ENCODE assay signal across 7 cellular contexts in the genomic region with DNA sequence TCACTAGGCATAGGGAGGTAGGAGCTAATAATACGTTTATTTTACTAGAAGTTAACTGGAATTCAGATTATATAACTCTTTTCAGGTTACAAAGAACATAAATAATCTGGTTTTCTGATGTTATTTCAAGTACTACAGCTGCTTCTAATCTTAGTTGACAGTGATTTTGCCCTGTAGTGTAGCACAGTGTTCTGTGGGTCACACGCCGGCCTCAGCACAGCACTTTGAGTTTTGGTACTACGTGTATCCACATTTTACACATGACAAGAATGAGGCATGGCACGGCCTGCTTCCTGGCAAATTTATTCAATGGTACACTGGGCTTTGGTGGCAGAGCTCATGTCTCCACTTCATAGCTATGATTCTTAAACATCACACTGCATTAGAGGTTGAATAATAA. TPM values are rescaled to one million over a fixed set of nuclear protein-coding genes. Genes with fewer than 3 reads are reported as not detected.
DNase-seq lines count a peak whose midpoint lies in the region; ATAC-seq and TF ChIP-seq lines count a peak whose summit lies in the region.

No MANE protein-coding gene starts in this region.

- TF ChIP-seq CTCF in HFF-Myc (IDR thresholded peaks at IDR 0.05; ENCODE audit: low read depth, low read length, missing control alignments) (no peak), ascending aorta (IDR thresholded peaks at IDR 0.05) (no peak), stomach (IDR thresholded peaks at IDR 0.05) (no peak)

- intact Hi-C loops in ascending aorta (cut with DNase I) (no loop called here), stomach (cut with DNase I; ENCODE audit: low total_unique reads) (no loop called here)

- H3K36me3 ChIP-seq in ascending aorta (no peaks in the 10 kb centered on the region), stomach (peaks cover 0 to 4% (median 0%) of the 10 kb centered on the region in 4 donors)

- peak; percentile 43 for TF ChIP-seq EP300 in stomach (IDR thresholded peaks at IDR 0.05)

- H3K4me3 ChIP-seq in HFF-Myc (replicated peaks; ENCODE audit: low read depth, low read length) (peak overlapping the region; percentile 59), ascending aorta (peak overlapping the region; percentile 65 to 82), stomach (peak overlapping the region; percentile 60 to 69 (median 66))

- peak overlapping the region; percentile 86 to 89 for H3K27ac ChIP-seq in ascending aorta
- peak overlapping the region; percentile 39 to 95 (median 92) for H3K27ac ChIP-seq in stomach

- no peaks in the 10 kb centered on the region for H3K9me3 ChIP-seq in ascending aorta
- no peaks in the 10 kb centered on the region for H3K9me3 ChIP-seq in stomach

- TF ChIP-seq POLR2A in stomach (IDR thresholded peaks at IDR 0.05), result no peak

- WGBS in stomach, 5 donors, result 18 to 46% (median 34%) methylated on average over 5 of the region's 5 CpGs

- ATAC-seq in HG02759 (IDR thresholded peaks at IDR 0.05; ENCODE audit: unreplicated experiment), result no peak

- no peaks in the 10 kb centered on the region for H3K27me3 ChIP-seq in ascending aorta
- H3K27me3 ChIP-seq in stomach, result no peaks in the 10 kb centered on the region

- H3K4me1 ChIP-seq in ascending aorta, result peaks cover 6 to 9% of the 10 kb centered on the region in 2 donors
- H3K4me1 ChIP-seq in stomach, result peaks cover 8 to 31% (median 20%) of the 10 kb centered on the region in 4 donors

- no peak for DNase-seq in HFF-Myc (ENCODE audit: extremely low read depth, low read depth)
- DNase-seq in ascending aorta (ENCODE audit: low spot score in 2 of 2), result no peak
- DNase-seq in iris pigment epithelial cell (ENCODE audit: low read depth), result peak; percentile 6
- no peak for DNase-seq in stomach
- no peak for DNase-seq in OCI-M2 (lab: John Stamatoyannopoulos, UW; ENCODE audit: unreplicated experiment)
- no peak for DNase-seq in effector CD8-positive, alpha-beta T cell (lab: John Stamatoyannopoulos, UW)

RNA-seq across cellular contexts. Expression of gene HFE, which starts 1.1 kb away (rescaled TPM):
- total RNA-seq in ascending aorta (2.6 TPM), stomach (1 to 10 TPM; 3.5 to 8.2 (median 4.5) TPM)
- 1 to 10 TPM; 1.5 to 3.7 (median 3.5) TPM for polyA plus RNA-seq in stomach
